2 cellular contexts compared by ENCODE assay signal in genomic region chr12:121064586-121064985, GRCh38. TPM values are rescaled to one million over a fixed set of nuclear protein-coding genes. Genes with fewer than 3 reads are reported as not detected.
"Had no signal": no experiment of that assay in that cellular context is flagged by ENCODE, and none has a peak within 500 bp of the region (broad histone marks: within the 10 kb centered on the region; RNA-seq: fewer than 3 reads in every experiment).

No MANE protein-coding gene starts in this region.

RNA-seq across cellular contexts. Expression of gene OASL, which starts 25.5 kb away (rescaled TPM):
- total RNA-seq: ascending aorta, cardiac muscle cell had no signal
- polyA plus RNA-seq: cardiac muscle cell had no signal
